ENCODE assay signal across 23 cellular contexts in the genomic region with DNA sequence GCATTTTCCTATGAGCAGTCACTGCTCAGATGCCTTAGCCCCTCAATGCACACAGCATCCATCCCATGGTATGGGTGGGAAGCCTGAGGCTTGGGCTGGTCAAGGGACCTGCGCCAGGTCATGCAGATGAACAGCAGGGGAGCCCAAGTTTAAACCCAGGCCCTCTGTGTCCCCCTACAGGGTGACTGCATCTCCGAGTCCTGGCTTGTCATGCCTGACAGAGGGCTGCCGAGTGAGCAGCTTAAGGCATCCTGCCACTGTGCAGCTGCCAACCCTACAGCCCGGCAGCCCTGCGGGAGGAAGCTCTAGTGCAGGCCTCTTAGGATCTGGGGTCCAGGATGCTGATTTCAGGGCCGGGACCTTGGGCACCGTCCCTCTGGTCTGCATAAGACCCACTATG. TPM values are rescaled to one million over a fixed set of nuclear protein-coding genes. Genes with fewer than 3 reads are reported as not detected.
A peak's percentile ranks its signal among the peaks of the same experiment; 100 is the strongest.
DNase-seq lines count a peak whose midpoint lies in the region; ATAC-seq and TF ChIP-seq lines count a peak whose summit lies in the region.
"Had no signal": no experiment of that assay in that cellular context is flagged by ENCODE, and none has a peak within 500 bp of the region (broad histone marks: within the 10 kb centered on the region; RNA-seq: fewer than 3 reads in every experiment).

No MANE protein-coding gene starts in this region.

- no peak overlapping the region for H2AK5ac ChIP-seq in mesenchymal stem cell (ENCODE audit: low read length, severe bottlenecking)

- H3K36me3 ChIP-seq in GM23338 (ENCODE audit: insufficient read depth): no peaks in the 10 kb centered on the region
- H3K36me3 ChIP-seq in mesenchymal stem cell (ENCODE audit: control insufficient read depth in 1 of 2, insufficient read depth in 2 of 2, low read depth in 1 of 2, low read length in 2 of 2): no peaks in the 10 kb centered on the region
- H3K36me3 ChIP-seq: esophagus muscularis mucosa, thoracic aorta had no signal

- TF ChIP-seq CTCF in GM23338 (conservative IDR thresholded peaks at IDR 0.05; ENCODE audit: low read depth in 2 of 2): 0 out of 4 replicates have a peak, but pooled peaks of 1 of the 2 experiments have one; percentile 7

- no peaks in the 10 kb centered on the region for H3F3A ChIP-seq in GM23338 (replicated peaks; ENCODE audit: low read depth)

- no peaks in the 10 kb centered on the region for H3K9me3 ChIP-seq in mesenchymal stem cell (ENCODE audit: control insufficient read depth, low read length)
- H3K9me3 ChIP-seq: esophagus muscularis mucosa, thoracic aorta had no signal

- CTCF ChIA-PET in activated naive CD4-positive, alpha-beta T cell treated with anti-CD3 and anti-CD28 coated beads for 36 hours (lab: Charles Lee): interaction anchor here (0.6 to 2.2 kb wide), 8 partner anchors 9 to 61 kb away, joined by 3 to 7 read pairs (median 4); partner anchors contain the start of gene IL2RB

- H3K9me3 Mint-ChIP-seq in activated naive CD4-positive, alpha-beta T cell treated with anti-CD3 and anti-CD28 coated beads for 36 hours: peaks cover 3% of the 10 kb centered on the region
- H3K9me3 Mint-ChIP-seq in GM23338: no peaks in the 10 kb centered on the region
- no peaks in the 10 kb centered on the region for H3K9me3 Mint-ChIP-seq in activated naive CD8-positive, alpha-beta T cell treated with anti-CD3 and anti-CD28 coated beads, Interleukin-2, amount 50 U/mL, for 24 hours
- no peaks in the 10 kb centered on the region for H3K9me3 Mint-ChIP-seq in stimulated activated naive B cell treated with anti-CD40 and anti-IgM and Interleukin-4, amounts not matched to agents 10 μg/mL and 1 μg/mL and 100 μg/mL, for 72 hours

- H3K4me2 ChIP-seq in GM23338 (no peak overlapping the region), mesenchymal stem cell (ENCODE audit: low read length, poor library complexity, severe bottlenecking) (no peak overlapping the region)
- H3K4me2 ChIP-seq: PC-9 had no signal

- peak overlapping the region; percentile 95 for H3K27ac Mint-ChIP-seq in activated naive CD4-positive, alpha-beta T cell treated with anti-CD3 and anti-CD28 coated beads for 36 hours
- no peak overlapping the region for H3K27ac Mint-ChIP-seq in GM23338
- peak overlapping the region; percentile 96 for H3K27ac Mint-ChIP-seq in activated naive CD8-positive, alpha-beta T cell treated with anti-CD3 and anti-CD28 coated beads, Interleukin-2, amount 50 U/mL, for 24 hours
- H3K27ac Mint-ChIP-seq in stimulated activated naive B cell treated with anti-CD40 and anti-IgM and Interleukin-4, amounts not matched to agents 10 μg/mL and 1 μg/mL and 100 μg/mL, for 72 hours: no peak overlapping the region
- H3K27ac Mint-ChIP-seq: CD14-positive monocyte had no signal

- no peaks in the 10 kb centered on the region for H3K27me3 Mint-ChIP-seq in activated naive CD4-positive, alpha-beta T cell treated with anti-CD3 and anti-CD28 coated beads for 36 hours (ENCODE audit: low read depth)
- H3K27me3 Mint-ChIP-seq in GM23338 (ENCODE audit: insufficient read depth, low read depth, poor library complexity): peaks cover 14% of the 10 kb centered on the region
- H3K27me3 Mint-ChIP-seq in activated naive CD8-positive, alpha-beta T cell treated with anti-CD3 and anti-CD28 coated beads, Interleukin-2, amount 50 U/mL, for 24 hours: no peaks in the 10 kb centered on the region
- H3K27me3 Mint-ChIP-seq in stimulated activated naive B cell treated with anti-CD40 and anti-IgM and Interleukin-4, amounts not matched to agents 10 μg/mL and 1 μg/mL and 100 μg/mL, for 72 hours: peaks cover 13 to 29% of the 10 kb centered on the region in 2 donors
- H3K27me3 Mint-ChIP-seq: T-helper 17 cell had no signal

- peaks cover 55% of the 10 kb centered on the region for H3K4me1 Mint-ChIP-seq in activated naive CD4-positive, alpha-beta T cell treated with anti-CD3 and anti-CD28 coated beads for 36 hours (ENCODE audit: low read depth)
- H3K4me1 Mint-ChIP-seq in GM23338: no peaks in the 10 kb centered on the region; the same call in 2 of the 3 replicates
- peaks cover 69% of the 10 kb centered on the region for H3K4me1 Mint-ChIP-seq in activated naive CD8-positive, alpha-beta T cell treated with anti-CD3 and anti-CD28 coated beads, Interleukin-2, amount 50 U/mL, for 24 hours
- peaks cover 14 to 23% of the 10 kb centered on the region in 2 donors for H3K4me1 Mint-ChIP-seq in stimulated activated naive B cell treated with anti-CD40 and anti-IgM and Interleukin-4, amounts not matched to agents 10 μg/mL and 1 μg/mL and 100 μg/mL, for 72 hours
- H3K4me1 Mint-ChIP-seq: CD14-positive monocyte had no signal

- no peak overlapping the region for H2BK15ac ChIP-seq in mesenchymal stem cell (ENCODE audit: low read depth, poor library complexity, severe bottlenecking)

- no peak overlapping the region for H3K18ac ChIP-seq in mesenchymal stem cell (ENCODE audit: low read depth in 1 of 2, low read length in 2 of 2)

- no peak overlapping the region for H3K23ac ChIP-seq in mesenchymal stem cell (ENCODE audit: low read length in 2 of 2)

- no peaks in the 10 kb centered on the region for H4K20me1 ChIP-seq in GM23338 (replicated peaks; ENCODE audit: insufficient read depth)

- H3K79me2 ChIP-seq in GM23338 (replicated peaks; ENCODE audit: insufficient read depth): no peaks in the 10 kb centered on the region

- no peak overlapping the region for H2BK120ac ChIP-seq in mesenchymal stem cell (ENCODE audit: low read depth, low read length)

- no peaks in the 10 kb centered on the region for H3K79me1 ChIP-seq in mesenchymal stem cell (replicated peaks; ENCODE audit: low read length, poor library complexity, severe bottlenecking)

- H4K8ac ChIP-seq in mesenchymal stem cell (ENCODE audit: low read length): no peak overlapping the region

- no peak overlapping the region for H3K4me3 ChIP-seq in GM23338
- H3K4me3 ChIP-seq in mesenchymal stem cell (ENCODE audit: insufficient read depth in 1 of 2, low read depth in 1 of 2, low read length in 2 of 2): no peak overlapping the region
- H3K4me3 ChIP-seq: esophagus muscularis mucosa, PC-9, thoracic aorta had no signal

- H3K4ac ChIP-seq in mesenchymal stem cell (ENCODE audit: low read depth in 1 of 2, low read length in 2 of 2): no peak overlapping the region

- H2AFZ ChIP-seq in GM23338: no peak overlapping the region
- H2AFZ ChIP-seq in mesenchymal stem cell (ENCODE audit: low read depth, low read length): no peak overlapping the region
- H2AFZ ChIP-seq: PC-9 had no signal

- H3K14ac ChIP-seq in mesenchymal stem cell (ENCODE audit: low read length in 2 of 2): no peak overlapping the region

- H3K4me1 ChIP-seq in GM23338 (ENCODE audit: insufficient read depth) (no peaks in the 10 kb centered on the region), mesenchymal stem cell (ENCODE audit: control insufficient read depth, insufficient read depth, low read depth, low read length) (peaks cover 6% of the 10 kb centered on the region)
- H3K4me1 ChIP-seq: esophagus muscularis mucosa had no signal

- no peaks in the 10 kb centered on the region for H3K9me2 ChIP-seq in GM23338 (ENCODE audit: insufficient read depth)

- DNase-seq in activated naive CD4-positive, alpha-beta T cell treated with anti-CD3 and anti-CD28 coated beads for 36 hours: no peak
- no peak for DNase-seq in activated naive CD4-positive, alpha-beta T cell treated with anti-CD3 and anti-CD28 coated beads, Interleukin-2, amount 50 U/mL, for 16 hours
- no peak for DNase-seq in GM23338 (ENCODE audit: low spot score)
- no peak for DNase-seq in activated naive CD8-positive, alpha-beta T cell treated with anti-CD3 and anti-CD28 coated beads, Interleukin-2, amount 50 U/mL, for 24 hours
- DNase-seq in stimulated activated naive B cell treated with anti-CD40 and anti-IgM and Interleukin-4, amounts not matched to agents 10 μg/mL and 1 μg/mL and 100 μg/mL, for 72 hours: no peak
- no peak for DNase-seq in NOMO-1 (lab: John Stamatoyannopoulos, UW; ENCODE audit: unreplicated experiment in 2 of 2)
- DNase-seq in mesenchymal stem cell: no peak
- DNase-seq: activated effector memory CD4-positive, alpha-beta T cell treated with anti-CD3 and anti-CD28 coated beads, Interleukin-2, amount 50 U/mL, for 16 hours; cerebellar nuclear complex; DMS53; NCI-H1048; NCI-H2081; NCI-H524 treated with DMSO at 0.1 percent for 48 hours; PC-9; T-helper 17 cell had no signal

- ATAC-seq in GM23338: peak; percentile 44; the same call in 2 of the 3 replicates
- ATAC-seq in activated naive CD8-positive, alpha-beta T cell treated with anti-CD3 and anti-CD28 coated beads, Interleukin-2, amount 50 U/mL, for 24 hours: no peak
- ATAC-seq in stimulated activated naive B cell treated with anti-CD40 and anti-IgM and Interleukin-4, amounts not matched to agents 10 μg/mL and 1 μg/mL and 100 μg/mL, for 72 hours (replicated peaks): peak; percentile 21 to 52
- no peak for ATAC-seq in GM21737 (IDR thresholded peaks at IDR 0.05; ENCODE audit: unreplicated experiment)
- ATAC-seq: T-helper 17 cell had no signal

- H2BK12ac ChIP-seq in mesenchymal stem cell (ENCODE audit: low read length in 2 of 2): no peak overlapping the region

- no peaks in the 10 kb centered on the region for H3K27me3 ChIP-seq in GM23338 (ENCODE audit: insufficient read depth)
- H3K27me3 ChIP-seq in mesenchymal stem cell (ENCODE audit: control insufficient read depth in 1 of 2, insufficient read depth in 1 of 2, low read length in 2 of 2): peaks cover 25 to 61% of the 10 kb centered on the region in 2 experiments

- no peak overlapping the region for H3K9ac ChIP-seq in mesenchymal stem cell (ENCODE audit: low read length)

- H4K91ac ChIP-seq in mesenchymal stem cell (ENCODE audit: low read length): no peak overlapping the region

- H3K4me3 Mint-ChIP-seq in activated naive CD4-positive, alpha-beta T cell treated with anti-CD3 and anti-CD28 coated beads for 36 hours: no peak overlapping the region
- H3K4me3 Mint-ChIP-seq in GM23338: no peak overlapping the region
- peak overlapping the region; percentile 73 for H3K4me3 Mint-ChIP-seq in activated naive CD8-positive, alpha-beta T cell treated with anti-CD3 and anti-CD28 coated beads, Interleukin-2, amount 50 U/mL, for 24 hours
- H3K4me3 Mint-ChIP-seq in stimulated activated naive B cell treated with anti-CD40 and anti-IgM and Interleukin-4, amounts not matched to agents 10 μg/mL and 1 μg/mL and 100 μg/mL, for 72 hours: no peak overlapping the region
- H3K4me3 Mint-ChIP-seq: CD14-positive monocyte, T-helper 17 cell had no signal

- peaks cover 63% of the 10 kb centered on the region for H3K36me3 Mint-ChIP-seq in activated naive CD4-positive, alpha-beta T cell treated with anti-CD3 and anti-CD28 coated beads for 36 hours (ENCODE audit: low read depth)
- no peaks in the 10 kb centered on the region; the same call in 2 of the 3 replicates for H3K36me3 Mint-ChIP-seq in GM23338 (ENCODE audit: low read depth)
- H3K36me3 Mint-ChIP-seq in activated naive CD8-positive, alpha-beta T cell treated with anti-CD3 and anti-CD28 coated beads, Interleukin-2, amount 50 U/mL, for 24 hours (ENCODE audit: low read depth): peaks cover 64% of the 10 kb centered on the region
- peaks cover 6 to 14% of the 10 kb centered on the region in 2 donors for H3K36me3 Mint-ChIP-seq in stimulated activated naive B cell treated with anti-CD40 and anti-IgM and Interleukin-4, amounts not matched to agents 10 μg/mL and 1 μg/mL and 100 μg/mL, for 72 hours
- H3K36me3 Mint-ChIP-seq: CD14-positive monocyte had no signal

- 90% methylated on average over 7 of the region's 7 CpGs for WGBS in mesenchymal stem cell

- no peak overlapping the region for H3K27ac ChIP-seq in GM23338 (ENCODE audit: low read depth)
- H3K27ac ChIP-seq in mesenchymal stem cell (ENCODE audit: low read length, poor library complexity, severe bottlenecking): no peak overlapping the region
- H3K27ac ChIP-seq: esophagus muscularis mucosa, PC-9, thoracic aorta had no signal

- intact Hi-C loops in activated naive CD4-positive, alpha-beta T cell treated with anti-CD3 and anti-CD28 coated beads for 36 hours (cut with micrococcal nuclease): no loop called here

- H2BK5ac ChIP-seq in mesenchymal stem cell (ENCODE audit: low read depth, low read length, poor library complexity, severe bottlenecking): no peak overlapping the region

RNA-seq across cellular contexts. Expression of gene IL2RB, which starts 10.0 kb away (rescaled TPM):
- 100 to 1,000 TPM; 126 to 134 TPM for total RNA-seq in activated naive CD4-positive, alpha-beta T cell treated with anti-CD3 and anti-CD28 coated beads for 36 hours
- 1.0 and 4.8 TPM in 2 replicates for total RNA-seq in GM23338 (2014; rRNA removed; shearing (Covaris generic))
- polyA plus RNA-seq in GM23338 (2016; fragmentation: Nextera tagmentation; extraction: Ambion mirVana): 0.36 and 0.90 TPM in 2 replicates
- 4.9 TPM for polyA plus RNA-seq in mesenchymal stem cell (2013, experiment 1 of 2)
- polyA plus RNA-seq in mesenchymal stem cell (2013, experiment 2 of 2): 5.1 TPM
- total RNA-seq: SK-MEL-5 had no signal

RNA-seq across cellular contexts. Expression of gene TMPRSS6, which starts 30.2 kb away (rescaled TPM):
- total RNA-seq in activated naive CD4-positive, alpha-beta T cell treated with anti-CD3 and anti-CD28 coated beads for 36 hours: 10 to 100 TPM; 10.7 to 10.9 TPM
- not detected in 2 replicates for total RNA-seq in GM23338 (2014; rRNA removed; shearing (Covaris generic))
- polyA plus RNA-seq in GM23338 (2016; fragmentation: Nextera tagmentation; extraction: Ambion mirVana): 0.07 and 0.13 TPM in 2 replicates
- polyA plus RNA-seq in mesenchymal stem cell (2013, experiment 1 of 2): not detected
- not detected for polyA plus RNA-seq in mesenchymal stem cell (2013, experiment 2 of 2)
- total RNA-seq: astrocyte, esophagus muscularis mucosa, glomerular endothelial cell, pulmonary artery endothelial cell, SK-MEL-5, thoracic aorta had no signal
- polyA plus RNA-seq: CD14-positive monocyte had no signal

RNA-seq across cellular contexts. Expression of gene C1QTNF6, which starts 48.3 kb away (rescaled TPM):
- 10 to 100 TPM; 13.4 to 13.6 TPM for total RNA-seq in activated naive CD4-positive, alpha-beta T cell treated with anti-CD3 and anti-CD28 coated beads for 36 hours
- 2.3 and 2.6 TPM in 2 replicates for total RNA-seq in GM23338 (2014; rRNA removed; shearing (Covaris generic))
- polyA plus RNA-seq in GM23338 (2016; fragmentation: Nextera tagmentation; extraction: Ambion mirVana): 0.97 and 1.7 TPM in 2 replicates
- 38.2 TPM for polyA plus RNA-seq in mesenchymal stem cell (2013, experiment 1 of 2)
- polyA plus RNA-seq in mesenchymal stem cell (2013, experiment 2 of 2): 37.9 TPM

Comparison
In these comparisons a context has a peak if more than half of its experiments do, and no peak if none do; other contexts are left out.
1. H3K27ac Mint-ChIP-seq: peak in activated naive CD4-positive, alpha-beta T cell treated with anti-CD3 and anti-CD28 coated beads for 36 hours (single experiment) and activated naive CD8-positive, alpha-beta T cell treated with anti-CD3 and anti-CD28 coated beads, Interleukin-2, amount 50 U/mL, for 24 hours (single experiment); none in GM23338 (single experiment) and stimulated activated naive B cell treated with anti-CD40 and anti-IgM and Interleukin-4, amounts not matched to agents 10 μg/mL and 1 μg/mL and 100 μg/mL, for 72 hours (single experiment).
2. ATAC-seq: peak in GM23338 (single experiment) and stimulated activated naive B cell treated with anti-CD40 and anti-IgM and Interleukin-4, amounts not matched to agents 10 μg/mL and 1 μg/mL and 100 μg/mL, for 72 hours (2 of 2); none in activated naive CD8-positive, alpha-beta T cell treated with anti-CD3 and anti-CD28 coated beads, Interleukin-2, amount 50 U/mL, for 24 hours (single experiment) and GM21737 (single experiment).
3. RNA of gene IL2RB, which starts 10.0 kb away (total RNA-seq): 126 to 134 TPM in activated naive CD4-positive, alpha-beta T cell treated with anti-CD3 and anti-CD28 coated beads for 36 hours; 1.0 to 4.8 TPM in GM23338; every median in the first group is over 10 times any median in the second.
4. RNA of gene TMPRSS6, which starts 30.2 kb away (total RNA-seq): 10.7 to 10.9 TPM in activated naive CD4-positive, alpha-beta T cell treated with anti-CD3 and anti-CD28 coated beads for 36 hours; not detected in GM23338; every median in the first group is over 10 times any median in the second.